19 cellular contexts compared by ENCODE assay signal in genomic region chr1:234330843-234331215, GRCh38.
"Had no signal": no experiment of that assay in that cellular context is flagged by ENCODE, and none has a peak within 500 bp of the region (broad histone marks: within the 10 kb centered on the region; RNA-seq: fewer than 3 reads in every experiment).

No MANE protein-coding gene starts in this region.

- H3K4me3 Mint-ChIP-seq: activated CD4-positive, alpha-beta T cell treated with anti-CD3 and anti-CD28 coated beads for 36 hours; activated CD8-positive, alpha-beta T cell treated with anti-CD3 and anti-CD28 coated beads for 36 hours; activated naive CD4-positive, alpha-beta T cell treated with anti-CD3 and anti-CD28 coated beads, Interleukin-2, amount 50 U/mL, for 24 hours; activated T-cell treated with anti-CD3 and anti-CD28 coated beads, Interleukin-2, amount 50 U/mL, for 4 hours; endodermal cell; neural crest cell had no signal

- H3K9me3 Mint-ChIP-seq: activated naive CD4-positive, alpha-beta T cell treated with anti-CD3 and anti-CD28 coated beads, Interleukin-2, amount 50 U/mL, for 24 hours; activated T-cell treated with anti-CD3 and anti-CD28 coated beads, Interleukin-2, amount 50 U/mL, for 4 hours had no signal

- H3K4me1 ChIP-seq: adrenal gland, vagina had no signal

- H3K27me3 ChIP-seq: adrenal gland, dorsolateral prefrontal cortex, tibial nerve, vagina had no signal

- H3K27me3 Mint-ChIP-seq: activated naive CD4-positive, alpha-beta T cell treated with anti-CD3 and anti-CD28 coated beads, Interleukin-2, amount 50 U/mL, for 24 hours had no signal

- H3K9me3 ChIP-seq: adrenal gland, lower lobe of right lung, vagina had no signal

- H3K27ac ChIP-seq: adrenal gland, cardiac muscle cell, dorsolateral prefrontal cortex, gastroesophageal sphincter, heart right ventricle, lower lobe of right lung, tibial nerve, vagina, WERI-Rb-1 had no signal

- H3K27ac Mint-ChIP-seq: activated CD4-positive, alpha-beta T cell treated with anti-CD3 and anti-CD28 coated beads for 36 hours; activated CD8-positive, alpha-beta T cell treated with anti-CD3 and anti-CD28 coated beads for 36 hours; activated naive CD4-positive, alpha-beta T cell treated with anti-CD3 and anti-CD28 coated beads, Interleukin-2, amount 50 U/mL, for 24 hours; endodermal cell had no signal

- ATAC-seq: activated CD4-positive, alpha-beta T cell treated with anti-CD3 and anti-CD28 coated beads for 36 hours; activated CD8-positive, alpha-beta T cell treated with anti-CD3 and anti-CD28 coated beads for 36 hours; activated T-cell treated with anti-CD3 and anti-CD28 coated beads, Interleukin-2, amount 50 U/mL, for 4 hours; gastroesophageal sphincter; heart right ventricle; left cardiac atrium had no signal

- H3K36me3 ChIP-seq: adrenal gland, cardiac muscle cell, gastroesophageal sphincter, heart right ventricle, lower lobe of right lung, tibial nerve, vagina, WERI-Rb-1 had no signal

- DNase-seq: activated CD4-positive, alpha-beta T cell treated with anti-CD3 and anti-CD28 coated beads for 36 hours; activated CD8-positive, alpha-beta T cell treated with anti-CD3 and anti-CD28 coated beads for 36 hours; activated effector memory CD4-positive, alpha-beta T cell treated with Interleukin-2 at 50 U/mL for 16 hours; activated T-cell treated with anti-CD3 and anti-CD28 coated beads, Interleukin-2, amount 50 U/mL, for 4 hours; adrenal gland; dorsolateral prefrontal cortex; endodermal cell; heart right ventricle; left cardiac atrium; stimulated activated naive CD4-positive, alpha-beta T cell treated with Interleukin-2 at 50 U/mL for 16 hours; substantia nigra; WERI-Rb-1 had no signal

- H3K4me3 ChIP-seq: adrenal gland, cardiac muscle cell, dorsolateral prefrontal cortex, gastroesophageal sphincter, heart right ventricle, lower lobe of right lung, tibial nerve, vagina had no signal
